Comparison of ENCODE assay signal across 22 cellular contexts in the genomic region with DNA sequence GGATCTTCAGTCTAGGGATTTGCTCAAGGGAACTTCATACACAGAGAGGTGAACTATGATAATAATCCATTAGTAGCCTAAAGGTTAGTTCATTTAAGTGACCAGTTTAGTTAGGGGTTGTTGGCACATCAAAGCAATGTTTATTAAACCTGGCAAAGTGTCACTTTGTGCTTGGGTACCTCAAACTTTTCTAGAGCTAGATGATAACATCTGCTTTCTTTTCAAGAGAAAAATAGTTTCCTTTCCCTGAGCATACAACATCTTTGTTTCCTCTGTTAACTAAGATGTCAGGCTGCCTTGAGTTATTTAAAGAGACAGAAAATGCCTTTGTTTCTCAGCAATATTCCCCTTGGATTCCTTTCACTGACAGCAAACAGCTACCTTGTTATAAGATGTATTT. TPM values are rescaled to one million over a fixed set of nuclear protein-coding genes. Genes with fewer than 3 reads are reported as not detected.
DNase-seq lines count a peak whose midpoint lies in the region; ATAC-seq and TF ChIP-seq lines count a peak whose summit lies in the region.
"Had no signal": no experiment of that assay in that cellular context is flagged by ENCODE, and none has a peak within 500 bp of the region (broad histone marks: within the 10 kb centered on the region; RNA-seq: fewer than 3 reads in every experiment).

No MANE protein-coding gene starts in this region.

- no peaks in the 10 kb centered on the region for H3K27me3 ChIP-seq in CD4-positive, alpha-beta T cell (ENCODE audit: control insufficient read depth, insufficient read depth, low read length)
- peaks cover under 1% of the 10 kb centered on the region for H3K27me3 ChIP-seq in lower lobe of right lung (ENCODE audit: low read depth)
- H3K27me3 ChIP-seq: BE2C, pancreas had no signal

- H3K27ac Mint-ChIP-seq in T-helper 1 cell treated with Interleukin-12 subunit alpha and Interleukin-12 subunit beta and Interleukin-4 antibody, amounts not matched to agents 30 μg/mL and 1 μg/mL, for 36 hours = peak overlapping the region; percentile 28
- H3K27ac Mint-ChIP-seq in CD4-positive, alpha-beta T cell = peak overlapping the region; percentile 5
- peak overlapping the region; percentile 77 for H3K27ac Mint-ChIP-seq in activated T-helper 1 cell treated with anti-CD3 and anti-CD28 coated beads, Interleukin-12 subunit alpha, Interleukin-12 subunit beta, Interleukin-2, Interleukin-4 antibody, amounts not matched to agents 30 ng/mL and 10 ng/mL and 1 ng/mL, durations not matched to agents 14 hours and 24 hours and 36 hours
- H3K27ac Mint-ChIP-seq in natural killer cell treated with Interleukin-12 subunit alpha and Interleukin-12 subunit beta and Interleukin-15 and Interleukin-18, amount 100 ng/mL, for 72 hours = no peak overlapping the region

- H3K4me1 Mint-ChIP-seq in T-helper 1 cell treated with Interleukin-12 subunit alpha and Interleukin-12 subunit beta and Interleukin-4 antibody, amounts not matched to agents 30 μg/mL and 1 μg/mL, for 36 hours (ENCODE audit: low read depth) = peaks cover 34% of the 10 kb centered on the region
- H3K4me1 Mint-ChIP-seq in CD4-positive, alpha-beta T cell (ENCODE audit: low read depth) = peaks cover 28% of the 10 kb centered on the region
- H3K4me1 Mint-ChIP-seq in activated T-helper 1 cell treated with anti-CD3 and anti-CD28 coated beads, Interleukin-12 subunit alpha, Interleukin-12 subunit beta, Interleukin-2, Interleukin-4 antibody, amounts not matched to agents 30 ng/mL and 10 ng/mL and 1 ng/mL, durations not matched to agents 14 hours and 24 hours and 36 hours (ENCODE audit: low read depth) = peaks cover 25% of the 10 kb centered on the region
- H3K4me1 Mint-ChIP-seq in natural killer cell treated with Interleukin-12 subunit alpha and Interleukin-12 subunit beta and Interleukin-15 and Interleukin-18, amount 100 ng/mL, for 72 hours (ENCODE audit: low read depth in 2 of 2) = peaks cover 35% of the 10 kb centered on the region in 2 donors

- H3K4me3 ChIP-seq in lower lobe of right lung = no peak overlapping the region
- H3K4me3 ChIP-seq: left ventricle myocardium inferior, pancreas, stomach had no signal

- peak overlapping the region; percentile 39 for H3K4me3 Mint-ChIP-seq in T-helper 1 cell treated with Interleukin-12 subunit alpha and Interleukin-12 subunit beta and Interleukin-4 antibody, amounts not matched to agents 30 μg/mL and 1 μg/mL, for 36 hours
- H3K4me3 Mint-ChIP-seq in CD4-positive, alpha-beta T cell = peak overlapping the region; percentile 32
- peak overlapping the region; percentile 51 for H3K4me3 Mint-ChIP-seq in activated T-helper 1 cell treated with anti-CD3 and anti-CD28 coated beads, Interleukin-12 subunit alpha, Interleukin-12 subunit beta, Interleukin-2, Interleukin-4 antibody, amounts not matched to agents 30 ng/mL and 10 ng/mL and 1 ng/mL, durations not matched to agents 14 hours and 24 hours and 36 hours
- peak overlapping the region; percentile 55 for H3K4me3 Mint-ChIP-seq in natural killer cell treated with Interleukin-12 subunit alpha and Interleukin-12 subunit beta and Interleukin-15 and Interleukin-18, amount 100 ng/mL, for 72 hours

- intact Hi-C loops in CD4-positive, alpha-beta T cell (cut with DNase I, micrococcal nuclease) = no loop called here
- intact Hi-C loops in activated T-helper 1 cell treated with anti-CD3 and anti-CD28 coated beads, Interleukin-12 subunit alpha, Interleukin-12 subunit beta, Interleukin-2, Interleukin-4 antibody, amounts not matched to agents 30 ng/mL and 10 ng/mL and 1 ng/mL, durations not matched to agents 14 hours and 24 hours and 36 hours (cut with micrococcal nuclease) = loop anchor here (2.0 to 5.0 kb wide), 2 partner anchors 14 to 269 kb away; no protein-coding TSS in a partner anchor
- intact Hi-C loops in lower lobe of right lung (cut with DNase I) = no loop called here

- H3K9me3 Mint-ChIP-seq in T-helper 1 cell treated with Interleukin-12 subunit alpha and Interleukin-12 subunit beta and Interleukin-4 antibody, amounts not matched to agents 30 μg/mL and 1 μg/mL, for 36 hours = no peaks in the 10 kb centered on the region
- H3K9me3 Mint-ChIP-seq in CD4-positive, alpha-beta T cell = no peaks in the 10 kb centered on the region
- H3K9me3 Mint-ChIP-seq in activated T-helper 1 cell treated with anti-CD3 and anti-CD28 coated beads, Interleukin-12 subunit alpha, Interleukin-12 subunit beta, Interleukin-2, Interleukin-4 antibody, amounts not matched to agents 30 ng/mL and 10 ng/mL and 1 ng/mL, durations not matched to agents 14 hours and 24 hours and 36 hours = no peaks in the 10 kb centered on the region
- H3K9me3 Mint-ChIP-seq in natural killer cell treated with Interleukin-12 subunit alpha and Interleukin-12 subunit beta and Interleukin-15 and Interleukin-18, amount 100 ng/mL, for 72 hours = no peaks in the 10 kb centered on the region

- H3K36me3 Mint-ChIP-seq in T-helper 1 cell treated with Interleukin-12 subunit alpha and Interleukin-12 subunit beta and Interleukin-4 antibody, amounts not matched to agents 30 μg/mL and 1 μg/mL, for 36 hours (ENCODE audit: low read depth) = no peaks in the 10 kb centered on the region
- no peaks in the 10 kb centered on the region for H3K36me3 Mint-ChIP-seq in CD4-positive, alpha-beta T cell (ENCODE audit: low read depth)
- H3K36me3 Mint-ChIP-seq in activated T-helper 1 cell treated with anti-CD3 and anti-CD28 coated beads, Interleukin-12 subunit alpha, Interleukin-12 subunit beta, Interleukin-2, Interleukin-4 antibody, amounts not matched to agents 30 ng/mL and 10 ng/mL and 1 ng/mL, durations not matched to agents 14 hours and 24 hours and 36 hours (ENCODE audit: low read depth) = no peaks in the 10 kb centered on the region
- no peaks in the 10 kb centered on the region for H3K36me3 Mint-ChIP-seq in natural killer cell treated with Interleukin-12 subunit alpha and Interleukin-12 subunit beta and Interleukin-15 and Interleukin-18, amount 100 ng/mL, for 72 hours

- peaks cover 4% of the 10 kb centered on the region for H3K4me1 ChIP-seq in lower lobe of right lung
- H3K4me1 ChIP-seq: BE2C had no signal

- CTCF ChIA-PET in CD4-positive, alpha-beta T cell (lab: Charles Lee) = no interaction called here

- POLR2A ChIA-PET in CD4-positive, alpha-beta T cell (lab: Charles Lee) = interaction anchor here (1.2 to 2.5 kb wide), 3 partner anchors 27 to 96 kb away, joined by 3 to 9 read pairs (median 4); a partner anchor contains a TSS

- no peak for ATAC-seq in CD4-positive, alpha-beta T cell (ENCODE audit: poor library complexity)
- ATAC-seq in natural killer cell treated with Interleukin-12 subunit alpha and Interleukin-12 subunit beta and Interleukin-15 and Interleukin-18, amount 100 ng/mL, for 72 hours = no peak
- ATAC-seq in lower lobe of right lung (no peak), GM19324 (IDR thresholded peaks at IDR 0.05; ENCODE audit: low FRiP score, unreplicated experiment) (no peak)
- ATAC-seq: pancreas had no signal

- H3K27me3 Mint-ChIP-seq in T-helper 1 cell treated with Interleukin-12 subunit alpha and Interleukin-12 subunit beta and Interleukin-4 antibody, amounts not matched to agents 30 μg/mL and 1 μg/mL, for 36 hours (ENCODE audit: low read depth) = peaks cover 11% of the 10 kb centered on the region
- no peaks in the 10 kb centered on the region for H3K27me3 Mint-ChIP-seq in CD4-positive, alpha-beta T cell
- peaks cover 4% of the 10 kb centered on the region for H3K27me3 Mint-ChIP-seq in activated T-helper 1 cell treated with anti-CD3 and anti-CD28 coated beads, Interleukin-12 subunit alpha, Interleukin-12 subunit beta, Interleukin-2, Interleukin-4 antibody, amounts not matched to agents 30 ng/mL and 10 ng/mL and 1 ng/mL, durations not matched to agents 14 hours and 24 hours and 36 hours (ENCODE audit: insufficient read depth)
- H3K27me3 Mint-ChIP-seq in natural killer cell treated with Interleukin-12 subunit alpha and Interleukin-12 subunit beta and Interleukin-15 and Interleukin-18, amount 100 ng/mL, for 72 hours = peaks cover 7 to 9% of the 10 kb centered on the region in 2 donors

- DNase-seq in T-helper 1 cell = no peak
- DNase-seq in CD4-positive, alpha-beta T cell = no peak
- DNase-seq in activated T-helper 1 cell treated with anti-CD3 and anti-CD28 coated beads, Interleukin-12 subunit alpha, Interleukin-12 subunit beta, Interleukin-2, Interleukin-4 antibody, amounts not matched to agents 30 ng/mL and 10 ng/mL and 1 ng/mL, durations not matched to agents 14 hours and 24 hours and 36 hours (ENCODE audit: low spot score) = no peak
- DNase-seq in natural killer cell treated with Interleukin-12 subunit alpha and Interleukin-12 subunit beta and Interleukin-15 and Interleukin-18, amount 100 ng/mL, for 72 hours (ENCODE audit: low spot score) = no peak
- DNase-seq in lower lobe of right lung = no peak
- DNase-seq in stimulated activated CD4-positive, alpha-beta T cell treated with anti-CD3 and anti-CD28 coated beads, Interleukin-12 subunit alpha, Interleukin-12 subunit beta, amount 100 ng/mL, for 4 hours = no peak
- DNase-seq: 8988T; anterior cingulate cortex; BE2C; cerebellar nuclear complex; DMS 273 treated with DMSO at 0.1 percent for 48 hours; effector CD8-positive, alpha-beta T cell; glutamatergic neuron; left ventricle myocardium inferior; NCI-H2107; NCI-H524 treated with DMSO at 0.1 percent for 48 hours; pancreas; stomach; SW 1271 had no signal

- no peaks in the 10 kb centered on the region for H3K36me3 ChIP-seq in lower lobe of right lung
- H3K36me3 ChIP-seq: BE2C, left ventricle myocardium inferior, pancreas, stomach had no signal

- H3K27ac ChIP-seq in CD4-positive, alpha-beta T cell (ENCODE audit: low read depth, low read length) = no peak overlapping the region
- H3K27ac ChIP-seq in lower lobe of right lung = no peak overlapping the region
- H3K27ac ChIP-seq: left ventricle myocardium inferior, pancreas, VCaP had no signal

- TF ChIP-seq CTCF in CD4-positive, alpha-beta T cell (IDR thresholded peaks at IDR 0.05) = no peak
- TF ChIP-seq CTCF in lower lobe of right lung (IDR thresholded peaks at IDR 0.05) = no peak

- no peaks in the 10 kb centered on the region for H3K9me3 ChIP-seq in CD4-positive, alpha-beta T cell (ENCODE audit: control insufficient read depth, low read length)
- H3K9me3 ChIP-seq in lower lobe of right lung = no peaks in the 10 kb centered on the region
- H3K9me3 ChIP-seq: BE2C, left ventricle myocardium inferior, pancreas, stomach had no signal

RNA-seq across cellular contexts. Expression of a gene that starts 26.7 kb away (rescaled TPM):
- 10 to 100 TPM; 30.0 to 31.0 TPM for total RNA-seq in CD4-positive, alpha-beta T cell
- 80.2 and 80.4 TPM in 2 replicates for total RNA-seq in activated T-helper 1 cell treated with anti-CD3 and anti-CD28 coated beads, Interleukin-12 subunit alpha, Interleukin-12 subunit beta, Interleukin-2, Interleukin-4 antibody, amounts not matched to agents 30 ng/mL and 10 ng/mL and 1 ng/mL, durations not matched to agents 14 hours and 24 hours and 36 hours
- total RNA-seq in natural killer cell treated with Interleukin-12 subunit alpha and Interleukin-12 subunit beta and Interleukin-15 and Interleukin-18, amount 100 ng/mL, for 72 hours = 10 to 100 TPM; 13.5 to 47.4 TPM
- total RNA-seq in lower lobe of right lung = 25.7 TPM

Comparison
In these comparisons a context has a peak if more than half of its experiments do, and no peak if none do; other contexts are left out.
1. H3K27ac Mint-ChIP-seq: peak in T-helper 1 cell treated with Interleukin-12 subunit alpha and Interleukin-12 subunit beta and Interleukin-4 antibody, amounts not matched to agents 30 μg/mL and 1 μg/mL, for 36 hours (single experiment), CD4-positive, alpha-beta T cell (single experiment) and activated T-helper 1 cell treated with anti-CD3 and anti-CD28 coated beads, Interleukin-12 subunit alpha, Interleukin-12 subunit beta, Interleukin-2, Interleukin-4 antibody, amounts not matched to agents 30 ng/mL and 10 ng/mL and 1 ng/mL, durations not matched to agents 14 hours and 24 hours and 36 hours (single experiment); none in natural killer cell treated with Interleukin-12 subunit alpha and Interleukin-12 subunit beta and Interleukin-15 and Interleukin-18, amount 100 ng/mL, for 72 hours (0 of 2).
2. Peak in every context shown above with its lines, with median percentiles within 50 percentile points of each other: H3K4me3 Mint-ChIP-seq.